19 cellular contexts compared by ENCODE assay signal in the genomic region with DNA sequence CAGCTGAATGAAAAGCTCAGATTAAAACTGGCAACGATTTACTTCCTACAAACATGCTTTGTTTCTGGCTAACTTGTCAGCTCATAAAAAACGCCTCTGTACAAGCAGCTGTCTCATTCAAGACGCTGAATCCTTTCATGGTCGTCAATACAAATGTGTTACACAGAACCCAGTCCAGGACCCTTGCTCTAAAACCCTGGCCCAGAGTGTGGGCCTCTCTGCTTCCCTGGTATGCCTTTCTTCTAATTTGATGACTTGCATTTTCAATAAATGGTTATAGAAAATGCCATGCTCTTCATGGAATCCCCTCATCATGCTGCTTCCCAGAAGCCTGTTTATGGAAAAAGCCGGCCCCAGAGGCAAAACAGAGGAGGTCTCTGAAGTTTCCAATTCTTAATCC.
DNase-seq lines count a peak whose midpoint lies in the region; ATAC-seq, FAIRE-seq and TF ChIP-seq lines count a peak whose summit lies in the region.
"Had no signal": no experiment of that assay in that cellular context is flagged by ENCODE, and none has a peak within 500 bp of the region (broad histone marks: within the 10 kb centered on the region; RNA-seq: fewer than 3 reads in every experiment).

No MANE protein-coding gene starts in this region.

- in situ Hi-C loops in HepG2 (cut with HindIII; ENCODE audit: extremely low pct_ligation_motif_present, low pct_unique_long_range_greater_than_20kb) = no loop called here

- no peak overlapping the region for H3K4me2 ChIP-seq in HepG2 (ENCODE audit: low read depth, low read length)

- TF ChIP-seq EP300 in HepG2 (IDR thresholded peaks at IDR 0.05; ENCODE audit: low read depth in 2 of 2, low read length in 2 of 2) (no peak), HepG2 (CRISPR knock-in tag; IDR thresholded peaks at IDR 0.05; ENCODE audit: borderline replicate concordance) (no peak), upper lobe of left lung (IDR thresholded peaks at IDR 0.05) (no peak)

- no peaks in the 10 kb centered on the region for H3K36me3 ChIP-seq in HepG2 (replicated peaks in 1 of 2; ENCODE audit: control insufficient read depth in 1 of 2, insufficient read depth in 2 of 2, low read length in 2 of 2)
- no peaks in the 10 kb centered on the region for H3K36me3 ChIP-seq in right lobe of liver
- H3K36me3 ChIP-seq in esophagus (ENCODE audit: control insufficient read depth in 2 of 2, insufficient read depth in 2 of 2, low read length in 1 of 2) = no peaks in the 10 kb centered on the region
- no peaks in the 10 kb centered on the region for H3K36me3 ChIP-seq in muscle layer of duodenum (ENCODE audit: control insufficient read depth in 1 of 2, insufficient read depth in 2 of 2, low read length in 2 of 2)
- H3K36me3 ChIP-seq in upper lobe of left lung = no peaks in the 10 kb centered on the region
- H3K36me3 ChIP-seq: brain microvascular endothelial cell, gastroesophageal sphincter, thyroid gland had no signal

- H4K20me1 ChIP-seq in HepG2 (ENCODE audit: insufficient read depth, low read length) = no peaks in the 10 kb centered on the region

- ATAC-seq in HepG2 = no peak
- no peak for ATAC-seq in right lobe of liver
- ATAC-seq in upper lobe of left lung (ENCODE audit: low FRiP score in 2 of 2) = no peak
- ATAC-seq: gastroesophageal sphincter, mucosa of descending colon, T-cell had no signal

- H3K79me2 ChIP-seq in HepG2 (ENCODE audit: insufficient read depth, low read length) = no peaks in the 10 kb centered on the region

- no peak for TF ChIP-seq CTCF in HepG2 (CRISPR knock-in tag; IDR thresholded peaks at IDR 0.05)
- no peak for TF ChIP-seq CTCF in right lobe of liver (IDR thresholded peaks at IDR 0.05)
- TF ChIP-seq CTCF in upper lobe of left lung (IDR thresholded peaks at IDR 0.05) = no peak
- no peak for TF ChIP-seq CTCF in D721Med (IDR thresholded peaks at IDR 0.05; ENCODE audit: insufficient read depth, missing control alignments)
- TF ChIP-seq CTCF in GM20000 (IDR thresholded peaks at IDR 0.05; ENCODE audit: extremely low read depth, missing control alignments) = no peak

- H3K4me3 ChIP-seq in HepG2 (replicated peaks in 1 of 3; ENCODE audit: insufficient read depth in 1 of 3, low read depth in 2 of 3, low read length in 3 of 3) = no peak overlapping the region
- no peak overlapping the region for H3K4me3 ChIP-seq in right lobe of liver
- H3K4me3 ChIP-seq in esophagus (ENCODE audit: low read depth in 1 of 2, low read length in 2 of 2) = no peak overlapping the region
- H3K4me3 ChIP-seq in muscle layer of duodenum (ENCODE audit: low read depth in 1 of 2, low read length in 2 of 2) = no peak overlapping the region
- H3K4me3 ChIP-seq in upper lobe of left lung = no peak overlapping the region
- H3K4me3 ChIP-seq: gastroesophageal sphincter, mucosa of descending colon, thyroid gland had no signal

- CTCF ChIA-PET in HepG2 (lab: Yijun Ruan, JAX; ENCODE audit: low intra/inter-chr PET ratio, low total read pairs) = no interaction called here

- no peak overlapping the region for H3K9ac ChIP-seq in HepG2 (ENCODE audit: insufficient read depth, low read depth, low read length)

- DNase-seq in HepG2 (ENCODE audit: low spot score) = no peak
- DNase-seq in right lobe of liver = no peak
- DNase-seq in upper lobe of left lung = no peak
- no peak for DNase-seq in erythroblast (lab: John Stamatoyannopoulos, UW)
- DNase-seq in D721Med (ENCODE audit: insufficient read length, low spot score) = no peak
- DNase-seq in GM20000 (ENCODE audit: low spot score) = no peak
- DNase-seq: activated CD8-positive, alpha-beta memory T cell treated with anti-CD3 and anti-CD28 coated beads, Interleukin-2, amount 50 U/mL, for 4 hours; activated naive CD4-positive, alpha-beta T cell; brain microvascular endothelial cell; effector CD4-positive, alpha-beta T cell; mucosa of descending colon; NCI-H526 treated with DMSO at 0.1 percent for 48 hours; T-cell; thyroid gland had no signal

- POLR2A ChIA-PET in HepG2 (lab: Yijun Ruan, JAX) = no interaction called here

- TF ChIP-seq POLR2A in HepG2 (IDR thresholded peaks at IDR 0.05; ENCODE audit: insufficient read depth in 1 of 2, low read depth in 2 of 2, low read length in 2 of 2) (no peak), right lobe of liver (IDR thresholded peaks at IDR 0.05) (no peak), upper lobe of left lung (IDR thresholded peaks at IDR 0.05) (no peak), erythroblast (IDR thresholded peaks at IDR 0.05; ENCODE audit: low read length) (no peak)

- H3K27me3 ChIP-seq in HepG2 (ENCODE audit: control insufficient read depth in 1 of 2, insufficient read depth in 2 of 2, low read length in 2 of 2) = no peaks in the 10 kb centered on the region
- H3K27me3 ChIP-seq in right lobe of liver = no peaks in the 10 kb centered on the region
- no peaks in the 10 kb centered on the region for H3K27me3 ChIP-seq in esophagus (ENCODE audit: control insufficient read depth in 1 of 2, insufficient read depth in 2 of 2, low read length in 2 of 2)
- H3K27me3 ChIP-seq in muscle layer of duodenum (ENCODE audit: low read depth, low read length) = no peaks in the 10 kb centered on the region
- no peaks in the 10 kb centered on the region for H3K27me3 ChIP-seq in upper lobe of left lung
- H3K27me3 ChIP-seq: brain microvascular endothelial cell, gastroesophageal sphincter, thyroid gland had no signal

- TF ChIP-seq RAD21 in HepG2 (CRISPR knock-in tag; IDR thresholded peaks at IDR 0.05) = no peak

- FAIRE-seq in HepG2 (lab: Jason Lieb, UNC) (no peak), D721Med (lab: Jason Lieb, UNC) (no peak)
- FAIRE-seq: islet of Langerhans had no signal

- intact Hi-C loops in HepG2 (cut with micrococcal nuclease; ENCODE audit: unreplicated experiment) (no loop called here), right lobe of liver (cut with DNase I) (no loop called here)

- no peak overlapping the region for H2AFZ ChIP-seq in HepG2 (ENCODE audit: low read length)

- BruUV-seq in HepG2 (replicated peaks; lab: Mats Ljungman, UMichigan) = no TSS peak

- H3K27ac ChIP-seq in HepG2 (ENCODE audit: extremely low read length, insufficient read depth, low read length) = no peak overlapping the region
- H3K27ac ChIP-seq in right lobe of liver = no peak overlapping the region
- peak overlapping the region; percentile 61 to 68 for H3K27ac ChIP-seq in esophagus (ENCODE audit: low read depth in 2 of 2, low read length in 1 of 2)
- H3K27ac ChIP-seq in muscle layer of duodenum (ENCODE audit: low read length) = peak overlapping the region; percentile 34
- H3K27ac ChIP-seq in upper lobe of left lung = peak overlapping the region in 3 of 4 donors; percentile 13 to 68 (median 22)
- H3K27ac ChIP-seq: brain microvascular endothelial cell, HL-60, thyroid gland had no signal

- H3K9me3 ChIP-seq in HepG2 (ENCODE audit: low read length) (peaks cover 8% of the 10 kb centered on the region), right lobe of liver (no peaks in the 10 kb centered on the region), esophagus (ENCODE audit: control insufficient read depth in 2 of 2, insufficient read depth in 1 of 2, low read depth in 1 of 2, low read length in 1 of 2) (no peaks in the 10 kb centered on the region), muscle layer of duodenum (ENCODE audit: control insufficient read depth in 1 of 2, low read length in 2 of 2) (peaks cover 0 to 3% of the 10 kb centered on the region in 2 donors), upper lobe of left lung (no peaks in the 10 kb centered on the region)
- H3K9me3 ChIP-seq: gastroesophageal sphincter, thyroid gland had no signal

- 81% methylated on average over 5 of the region's 5 CpGs for WGBS in HepG2 (ENCODE audit: low lambda C conversion rate)
- WGBS in right lobe of liver (ENCODE audit: insufficient coverage, low coverage, low lambda C conversion rate, missing lambda C conversion rate) = 50% methylated on average over 5 of the region's 5 CpGs
- 17 to 28% methylated on average over 5 of the region's 5 CpGs for WGBS in esophagus, 2 donors
- 42 to 55% methylated on average over 5 of the region's 5 CpGs for WGBS in upper lobe of left lung, 2 donors

- H3K4me1 ChIP-seq in HepG2 (ENCODE audit: insufficient read depth, low read length) (peaks cover 30% of the 10 kb centered on the region), right lobe of liver (no peaks in the 10 kb centered on the region), esophagus (ENCODE audit: control insufficient read depth in 2 of 2, insufficient read depth in 2 of 2, low read length in 1 of 2) (peaks cover 0 to 4% of the 10 kb centered on the region in 2 donors), muscle layer of duodenum (ENCODE audit: control insufficient read depth in 1 of 2, insufficient read depth in 2 of 2, low read length in 2 of 2) (peaks cover 0 to 12% of the 10 kb centered on the region in 2 donors), upper lobe of left lung (peaks cover 0 to 14% (median 8%) of the 10 kb centered on the region in 4 donors)

TF ChIP-seq in HepG2, 621 proteins besides CTCF, POLR2A, EP300 and RAD21 (continues in another document):
- TF ChIP-seq MAFF (IDR thresholded peaks at IDR 0.05; ENCODE audit: low read depth, low read length) (peak; percentile 72), NR1H2 (CRISPR knock-in tag; IDR thresholded peaks at IDR 0.05; ENCODE audit: borderline replicate concordance, low read depth) (no peak), ZNF546 (CRISPR knock-in tag; conservative IDR thresholded peaks at IDR 0.05) (no peak)
- TF ChIP-seq, protein P1, sequence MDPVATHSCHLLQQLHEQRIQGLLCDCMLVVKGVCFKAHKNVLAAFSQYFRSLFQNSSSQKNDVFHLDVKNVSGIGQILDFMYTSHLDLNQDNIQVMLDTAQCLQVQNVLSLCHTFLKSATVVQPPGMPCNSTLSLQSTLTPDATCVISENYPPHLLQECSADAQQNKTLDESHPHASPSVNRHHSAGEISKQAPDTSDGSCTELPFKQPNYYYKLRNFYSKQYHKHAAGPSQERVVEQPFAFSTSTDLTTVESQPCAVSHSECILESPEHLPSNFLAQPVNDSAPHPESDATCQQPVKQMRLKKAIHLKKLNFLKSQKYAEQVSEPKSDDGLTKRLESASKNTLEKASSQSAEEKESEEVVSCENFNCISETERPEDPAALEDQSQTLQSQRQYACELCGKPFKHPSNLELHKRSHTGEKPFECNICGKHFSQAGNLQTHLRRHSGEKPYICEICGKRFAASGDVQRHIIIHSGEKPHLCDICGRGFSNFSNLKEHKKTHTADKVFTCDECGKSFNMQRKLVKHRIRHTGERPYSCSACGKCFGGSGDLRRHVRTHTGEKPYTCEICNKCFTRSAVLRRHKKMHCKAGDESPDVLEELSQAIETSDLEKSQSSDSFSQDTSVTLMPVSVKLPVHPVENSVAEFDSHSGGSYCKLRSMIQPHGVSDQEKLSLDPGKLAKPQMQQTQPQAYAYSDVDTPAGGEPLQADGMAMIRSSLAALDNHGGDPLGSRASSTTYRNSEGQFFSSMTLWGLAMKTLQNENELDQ (CRISPR knock-in tag; IDR thresholded peaks at IDR 0.05; ENCODE audit: borderline replicate concordance) = no peak

Comparison
In these comparisons a context has a peak if more than half of its experiments do, and no peak if none do; other contexts are left out.
1. H3K27ac ChIP-seq: peak in esophagus (2 of 2), muscle layer of duodenum (single experiment) and upper lobe of left lung (3 of 4); none in HepG2 (single experiment) and right lobe of liver (0 of 3).